14 cellular contexts compared by ENCODE assay signal in genomic region chr22:24407278-24407665, GRCh38. TPM values are rescaled to one million over a fixed set of nuclear protein-coding genes. Genes with fewer than 3 reads are reported as not detected.
DNase-seq lines count a peak whose midpoint lies in the region; ATAC-seq and TF ChIP-seq lines count a peak whose summit lies in the region.
"Had no signal": no experiment of that assay in that cellular context is flagged by ENCODE, and none has a peak within 500 bp of the region (broad histone marks: within the 10 kb centered on the region; RNA-seq: fewer than 3 reads in every experiment).

No MANE protein-coding gene starts in this region.

- no peak for DNase-seq in T-helper 1 cell
- no peak for DNase-seq in T-helper 17 cell
- peak; percentile 4 for DNase-seq in epidermal melanocyte (ENCODE audit: insufficient read length, low spot score)
- DNase-seq in neuronal stem cell (ENCODE audit: low spot score), result no peak
- no peak for DNase-seq in immature natural killer cell
- DNase-seq in GM10248 (ENCODE audit: extremely low spot score), result no peak
- DNase-seq: 8988T, anterior cingulate cortex, NCI-H1436 treated with DMSO at 0.1 percent for 48 hours, NCI-H774, SJCRH30 had no signal

- no peak overlapping the region for H3K4me3 Mint-ChIP-seq in T-helper 1 cell treated with Interleukin-12 subunit alpha and Interleukin-12 subunit beta and Interleukin-4 antibody, amounts not matched to agents 30 μg/mL and 1 μg/mL, for 36 hours
- no peak overlapping the region for H3K4me3 Mint-ChIP-seq in T-helper 17 cell
- H3K4me3 Mint-ChIP-seq in immature natural killer cell, result peak overlapping the region in 2 of 5 donors; percentile 7 to 37

- POLR2A ChIA-PET in GM10248 (lab: Yijun Ruan, JAX), result no interaction called here

- no peak overlapping the region for H2BK12ac ChIP-seq in neuronal stem cell (ENCODE audit: low read length)

- ATAC-seq in T-helper 17 cell (no peak), HG02678 (IDR thresholded peaks at IDR 0.05; ENCODE audit: unreplicated experiment) (no peak)
- ATAC-seq: HCT116 had no signal

- H3K27me3 ChIP-seq in neuronal stem cell (ENCODE audit: control insufficient read depth in 3 of 3, insufficient read depth in 3 of 3, low read depth in 1 of 3, low read length in 3 of 3), result no peaks in the 10 kb centered on the region
- H3K27me3 ChIP-seq: SJCRH30 had no signal

- H2BK5ac ChIP-seq in neuronal stem cell (ENCODE audit: low read length), result no peak overlapping the region

- no peaks in the 10 kb centered on the region for H3K9me3 Mint-ChIP-seq in T-helper 1 cell treated with Interleukin-12 subunit alpha and Interleukin-12 subunit beta and Interleukin-4 antibody, amounts not matched to agents 30 μg/mL and 1 μg/mL, for 36 hours
- no peaks in the 10 kb centered on the region for H3K9me3 Mint-ChIP-seq in immature natural killer cell

- no peak overlapping the region for H3K9ac ChIP-seq in neuronal stem cell (ENCODE audit: low read depth, low read length, poor library complexity)

- H3K27ac ChIP-seq in neuronal stem cell (replicated peaks; ENCODE audit: low read length), result no peak overlapping the region
- H3K27ac ChIP-seq: SJCRH30 had no signal

- no peak for TF ChIP-seq CTCF in GM10248 (IDR thresholded peaks at IDR 0.05; ENCODE audit: control extremely low read depth, extremely low read depth, low read depth, missing control alignments)

- H2AK5ac ChIP-seq in neuronal stem cell (ENCODE audit: low read depth, low read length), result no peak overlapping the region

- no peak overlapping the region for H4K8ac ChIP-seq in neuronal stem cell (ENCODE audit: low read depth, low read length)

- no peak overlapping the region for H4K91ac ChIP-seq in neuronal stem cell (ENCODE audit: low read depth, low read length, poor library complexity)

- peaks cover 11 to 12% of the 10 kb centered on the region in 2 donors for H3K4me1 ChIP-seq in neuronal stem cell (ENCODE audit: control insufficient read depth in 2 of 2, insufficient read depth in 1 of 2, low read depth in 1 of 2, low read length in 2 of 2)

- no CpG with 5 or more reads among the region's 15 CpGs for WGBS in neuronal stem cell (ENCODE audit: extremely low coverage in 2 of 2, insufficient read length in 2 of 2, insufficient replicate concordance in 1 of 2), 2 donors

- H3K4me3 ChIP-seq in neuronal stem cell (ENCODE audit: low read length in 2 of 2), result no peak overlapping the region
- H3K4me3 ChIP-seq: SJCRH30 had no signal

- peaks cover 35% of the 10 kb centered on the region for H3K4me1 Mint-ChIP-seq in T-helper 1 cell treated with Interleukin-12 subunit alpha and Interleukin-12 subunit beta and Interleukin-4 antibody, amounts not matched to agents 30 μg/mL and 1 μg/mL, for 36 hours (ENCODE audit: low read depth)
- H3K4me1 Mint-ChIP-seq in T-helper 17 cell (peaks cover 18% of the 10 kb centered on the region), immature natural killer cell (peaks cover 48 to 50% of the 10 kb centered on the region in 2 donors)

- no peak overlapping the region for H3K18ac ChIP-seq in neuronal stem cell (ENCODE audit: low read length)

- peak overlapping the region; percentile 26 for H3K27ac Mint-ChIP-seq in T-helper 1 cell treated with Interleukin-12 subunit alpha and Interleukin-12 subunit beta and Interleukin-4 antibody, amounts not matched to agents 30 μg/mL and 1 μg/mL, for 36 hours
- H3K27ac Mint-ChIP-seq in T-helper 17 cell (peak overlapping the region; percentile 41), immature natural killer cell (peak overlapping the region in 3 of 6 donors; percentile 13 to 56 (median 50))

- no peak overlapping the region for H3K4me2 ChIP-seq in neuronal stem cell (ENCODE audit: insufficient read depth, low read length, poor library complexity, severe bottlenecking)

- no peak overlapping the region for H3K4ac ChIP-seq in neuronal stem cell (ENCODE audit: low read length)

- H3K9me3 ChIP-seq in T-helper 17 cell (ENCODE audit: control insufficient read depth, low read length, poor library complexity, severe bottlenecking) (no peaks in the 10 kb centered on the region), neuronal stem cell (replicated peaks in 1 of 2; ENCODE audit: control insufficient read depth in 2 of 2, insufficient read depth in 1 of 2, low read depth in 1 of 2, low read length in 2 of 2) (peaks cover 0 to 5% of the 10 kb centered on the region in 2 donors)
- H3K9me3 ChIP-seq: SJCRH30 had no signal

- H3K23ac ChIP-seq in neuronal stem cell (ENCODE audit: low read depth, low read length, poor library complexity), result peak overlapping the region; percentile 36

- no peak overlapping the region for H2BK120ac ChIP-seq in neuronal stem cell (ENCODE audit: low read depth, low read length)

- no peak overlapping the region for H2BK15ac ChIP-seq in neuronal stem cell (ENCODE audit: low read length)

- H3K36me3 Mint-ChIP-seq in T-helper 1 cell treated with Interleukin-12 subunit alpha and Interleukin-12 subunit beta and Interleukin-4 antibody, amounts not matched to agents 30 μg/mL and 1 μg/mL, for 36 hours (ENCODE audit: low read depth), result peaks cover 6% of the 10 kb centered on the region
- H3K36me3 Mint-ChIP-seq in T-helper 17 cell (ENCODE audit: low read depth) (peaks cover 4% of the 10 kb centered on the region), immature natural killer cell (peaks cover 5 to 12% (median 7%) of the 10 kb centered on the region in 3 donors)

- H3K14ac ChIP-seq in neuronal stem cell (ENCODE audit: low read length), result no peak overlapping the region

- peaks cover 1% of the 10 kb centered on the region for H3K79me1 ChIP-seq in neuronal stem cell (ENCODE audit: low read depth, low read length)

- H3K27me3 Mint-ChIP-seq in T-helper 1 cell treated with Interleukin-12 subunit alpha and Interleukin-12 subunit beta and Interleukin-4 antibody, amounts not matched to agents 30 μg/mL and 1 μg/mL, for 36 hours (ENCODE audit: low read depth), result no peaks in the 10 kb centered on the region
- H3K27me3 Mint-ChIP-seq in T-helper 17 cell (no peaks in the 10 kb centered on the region), immature natural killer cell (ENCODE audit: low read depth in 3 of 3) (peaks cover 0 to 11% (median 4%) of the 10 kb centered on the region in 3 donors)

- CTCF ChIA-PET in GM10248 (lab: Yijun Ruan, JAX), result interaction anchor here (1.0 to 2.7 kb wide), 6 partner anchors 11 to 95 kb away, joined by 3 to 18 read pairs (median 5); no protein-coding TSS in a partner anchor

- peaks cover 7 to 77% of the 10 kb centered on the region in 2 donors for H3K36me3 ChIP-seq in neuronal stem cell (replicated peaks in 1 of 2; ENCODE audit: control insufficient read depth in 2 of 2, insufficient read depth in 2 of 2, low read length in 2 of 2)

- no peak overlapping the region for H2AFZ ChIP-seq in neuronal stem cell (ENCODE audit: low read length)

RNA-seq across cellular contexts. Expression of gene ADORA2A, which starts 20.1 kb away (rescaled TPM):
- total RNA-seq in T-helper 17 cell, result 10 to 100 TPM; 20.4 to 22.0 TPM
- 2.9 TPM for polyA plus RNA-seq in neuronal stem cell (2013, experiment 1 of 2)
- 3.1 TPM for polyA plus RNA-seq in neuronal stem cell (2013, experiment 2 of 2)
- polyA plus RNA-seq in immature natural killer cell, result 1 to 10 TPM; 4.6 to 6.8 (median 5.3) TPM
